Comparison of ENCODE assay signal across 14 cellular contexts in genomic region chr6:148329568-148330299, GRCh38. TPM values are rescaled to one million over a fixed set of nuclear protein-coding genes. Genes with fewer than 3 reads are reported as not detected.
DNase-seq lines count a peak whose midpoint lies in the region; ATAC-seq and TF ChIP-seq lines count a peak whose summit lies in the region.
"Had no signal": no experiment of that assay in that cellular context is flagged by ENCODE, and none has a peak within 500 bp of the region (broad histone marks: within the 10 kb centered on the region; RNA-seq: fewer than 3 reads in every experiment).

No MANE protein-coding gene starts in this region.

- H3K4me3 Mint-ChIP-seq in MCF 10A (ENCODE audit: unreplicated experiment) = no peak overlapping the region
- H3K4me3 Mint-ChIP-seq: activated naive CD4-positive, alpha-beta T cell treated with anti-CD3 and anti-CD28 coated beads, Interleukin-2, amount 50 U/mL, for 24 hours; naive thymus-derived CD8-positive, alpha-beta T cell had no signal

- H3K27me3 Mint-ChIP-seq in MCF 10A (ENCODE audit: insufficient read depth, unreplicated experiment) = no peaks in the 10 kb centered on the region

- H3K4me1 ChIP-seq in heart right ventricle (peaks cover 7 to 36% (median 23%) of the 10 kb centered on the region in 9 donors), lower lobe of right lung (peaks cover 14% of the 10 kb centered on the region)

- no peak for TF ChIP-seq EP300 in Ishikawa (IDR thresholded peaks at IDR 0.05; ENCODE audit: borderline replicate concordance)

- CTCF ChIA-PET in MCF 10A (lab: Yijun Ruan, JAX) = interaction anchor here (0.9 to 1.4 kb wide), 5 partner anchors 13 to 248 kb away, joined by 3 to 4 read pairs (median 4); no protein-coding TSS in a partner anchor

- TF ChIP-seq RAD21 in Ishikawa (IDR thresholded peaks at IDR 0.05; ENCODE audit: low read depth) = no peak

- DNase-seq in MCF 10A (ENCODE audit: unreplicated experiment) (peak; percentile 63), heart right ventricle (no peak), substantia nigra (lab: John Stamatoyannopoulos, UW) (no peak), anterior cingulate cortex (lab: John Stamatoyannopoulos, UW) (no peak), mucosa of gallbladder (ENCODE audit: low spot score) (no peak), lower lobe of right lung (no peak)
- DNase-seq in activated CD4-positive, alpha-beta T cell treated with anti-CD3 and anti-CD28 coated beads for 1 hour = no peak
- DNase-seq: activated CD4-positive, CD25-positive, alpha-beta regulatory T cell treated with anti-CD3 and anti-CD28 coated beads, Interleukin-2, amount 50 U/mL, for 72 hours; naive thymus-derived CD8-positive, alpha-beta T cell; NCI-H1092 treated with DMSO at 0.1 percent for 48 hours; upper lobe of left lung had no signal

- TF ChIP-seq CTCF in MCF 10A (IDR thresholded peaks at IDR 0.05; ENCODE audit: unreplicated experiment) (no peak), heart right ventricle (IDR thresholded peaks at IDR 0.05) (no peak), lower lobe of right lung (IDR thresholded peaks at IDR 0.05) (no peak)

- no TSS peak for BruUV-seq in MCF 10A (replicated peaks; lab: Mats Ljungman, UMichigan)

- WGBS in heart right ventricle, 2 donors = 60 to 70% methylated on average over 6 of the region's 6 CpGs

- peak overlapping the region in 8 of 10 donors; percentile 36 to 71 (median 54) for H3K27ac ChIP-seq in heart right ventricle
- peak overlapping the region; percentile 76 for H3K27ac ChIP-seq in substantia nigra (ENCODE audit: low read depth, low read length, poor library complexity, severe bottlenecking)
- no peak overlapping the region for H3K27ac ChIP-seq in lower lobe of right lung
- H3K27ac ChIP-seq: hepatocyte had no signal

- ATAC-seq in heart right ventricle (peak in 4 of 8 donors; percentile 9 to 58 (median 24)), lower lobe of right lung (no peak)
- ATAC-seq: naive thymus-derived CD8-positive, alpha-beta T cell had no signal

- no peaks in the 10 kb centered on the region for H3K9me3 Mint-ChIP-seq in MCF 10A (ENCODE audit: unreplicated experiment)
- H3K9me3 Mint-ChIP-seq: activated naive CD4-positive, alpha-beta T cell treated with anti-CD3 and anti-CD28 coated beads, Interleukin-2, amount 50 U/mL, for 24 hours; naive thymus-derived CD8-positive, alpha-beta T cell had no signal

- no peaks in the 10 kb centered on the region for H3K36me3 Mint-ChIP-seq in MCF 10A (ENCODE audit: insufficient read depth, unreplicated experiment)
- H3K36me3 Mint-ChIP-seq: activated naive CD4-positive, alpha-beta T cell treated with anti-CD3 and anti-CD28 coated beads, Interleukin-2, amount 50 U/mL, for 24 hours; naive thymus-derived CD8-positive, alpha-beta T cell had no signal

- H3K27me3 ChIP-seq in heart right ventricle (no peaks in the 10 kb centered on the region), lower lobe of right lung (ENCODE audit: low read depth) (no peaks in the 10 kb centered on the region)
- H3K27me3 ChIP-seq: hepatocyte, upper lobe of left lung had no signal

- H3K4me1 Mint-ChIP-seq in MCF 10A (ENCODE audit: insufficient read depth, unreplicated experiment) = peaks cover 11% of the 10 kb centered on the region
- H3K4me1 Mint-ChIP-seq: activated naive CD4-positive, alpha-beta T cell treated with anti-CD3 and anti-CD28 coated beads, Interleukin-2, amount 50 U/mL, for 24 hours had no signal

- POLR2A ChIA-PET in MCF 10A (lab: Yijun Ruan, JAX) = interaction anchor here (0.9 to 2.2 kb wide), 7 partner anchors 13 to 111 kb away, joined by 3 to 15 read pairs (median 5); partner anchors contain the start of gene SASH1

- intact Hi-C loops in MCF 10A (cut with micrococcal nuclease) (loop anchor here (5.0 kb wide), 1 partner anchor 38 kb away; no protein-coding TSS in a partner anchor), heart right ventricle (cut with DNase I) (loop anchor here in 1 of 10 donors (10.0 kb wide), 1 partner anchor 145 kb away; no protein-coding TSS in a partner anchor), lower lobe of right lung (cut with DNase I) (no loop called here)

- H3K36me3 ChIP-seq in heart right ventricle = no peaks in the 10 kb centered on the region
- no peaks in the 10 kb centered on the region for H3K36me3 ChIP-seq in lower lobe of right lung
- H3K36me3 ChIP-seq: upper lobe of left lung had no signal

- peak overlapping the region; percentile 16 for H3K27ac Mint-ChIP-seq in MCF 10A (ENCODE audit: low read depth, unreplicated experiment)
- H3K27ac Mint-ChIP-seq: activated naive CD4-positive, alpha-beta T cell treated with anti-CD3 and anti-CD28 coated beads, Interleukin-2, amount 50 U/mL, for 24 hours had no signal

- no peak overlapping the region for H3K4me3 ChIP-seq in heart right ventricle
- H3K4me3 ChIP-seq in lower lobe of right lung = no peak overlapping the region
- H3K4me3 ChIP-seq: hepatocyte, upper lobe of left lung had no signal

- H3K9me3 ChIP-seq in heart right ventricle (no peaks in the 10 kb centered on the region), lower lobe of right lung (no peaks in the 10 kb centered on the region)
- H3K9me3 ChIP-seq: upper lobe of left lung had no signal

TF ChIP-seq in Ishikawa, 13 proteins besides CTCF, POLR2A, EP300 and RAD21:
- TF ChIP-seq CEBPB (IDR thresholded peaks at IDR 0.05) (0 out of 2 replicates have a peak, but pooled peaks have one; percentile 4), FOXM1 (IDR thresholded peaks at IDR 0.05; ENCODE audit: borderline replicate concordance, low read depth) (no peak)

RNA-seq across cellular contexts. Expression of gene SASH1, which starts 12.9 kb away (rescaled TPM):
- 16.7 and 18.4 TPM in 2 replicates for total RNA-seq in MCF 10A (2022)
- total RNA-seq in heart right ventricle = 10 to 100 TPM; 19.0 to 47.1 (median 27.1) TPM
- 10 to 100 TPM in 1 of 2 donors, 1 to 10 TPM in 1; 6.9 to 19.6 TPM for polyA plus RNA-seq in heart right ventricle
- 24.3 TPM for total RNA-seq in mucosa of gallbladder
- total RNA-seq in lower lobe of right lung = 103 TPM
- total RNA-seq: naive thymus-derived CD8-positive, alpha-beta T cell had no signal
- polyA plus RNA-seq: naive thymus-derived CD8-positive, alpha-beta T cell had no signal
